8 cellular contexts compared by ENCODE assay signal in the genomic region with DNA sequence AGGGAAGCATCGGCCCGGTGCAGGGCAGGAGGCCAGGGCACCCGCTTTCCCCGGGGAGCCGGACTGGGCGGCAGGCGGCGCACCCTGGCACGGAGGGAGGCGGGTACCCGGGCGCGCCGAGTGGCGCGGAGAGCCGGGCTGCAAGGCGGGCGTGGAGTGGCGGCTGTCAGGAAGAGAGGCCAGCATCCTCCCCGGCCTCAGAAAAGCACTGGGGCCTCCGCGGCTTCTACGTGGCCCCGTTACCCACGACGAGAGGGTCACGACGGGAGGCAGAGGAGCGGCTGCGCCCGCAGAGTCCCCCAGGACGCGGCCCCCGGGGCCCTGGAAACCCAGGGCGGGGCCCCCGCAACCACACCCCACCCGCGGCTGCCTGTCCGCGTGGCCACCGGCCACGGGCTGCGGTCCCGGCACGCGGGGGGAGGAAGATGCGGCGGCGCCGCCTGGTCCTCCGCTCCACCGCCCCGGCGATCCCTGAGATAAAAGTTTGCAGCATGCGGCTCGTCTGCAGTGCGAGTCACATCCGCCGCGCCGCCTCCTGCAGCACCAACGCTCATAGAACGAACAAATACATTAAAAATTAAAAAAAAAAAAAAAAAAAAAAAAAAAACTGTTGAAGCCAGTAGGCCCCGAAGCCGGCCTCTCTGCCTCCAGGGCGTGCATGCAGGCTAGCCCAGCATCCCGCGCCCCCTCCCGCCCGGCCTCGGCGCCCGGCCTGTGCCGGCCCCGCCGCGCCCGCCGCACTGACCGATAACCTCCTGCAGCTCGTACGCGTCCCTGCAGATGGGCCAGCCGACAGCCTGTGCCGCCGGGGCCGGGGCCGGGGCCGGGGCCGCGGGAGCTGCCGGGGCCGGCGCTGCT. TPM values are rescaled to one million over a fixed set of nuclear protein-coding genes. Genes with fewer than 3 reads are reported as not detected.
DNase-seq lines count a peak whose midpoint lies in the region; ATAC-seq and FAIRE-seq lines count a peak whose summit lies in the region.

No MANE protein-coding gene starts in this region.

- H3K4me1 ChIP-seq in right cardiac atrium (ENCODE audit: control insufficient read depth, insufficient read depth, low read length): peaks cover 3% of the 10 kb centered on the region

- H3K27me3 ChIP-seq in right cardiac atrium (ENCODE audit: control insufficient read depth, insufficient read depth): no peaks in the 10 kb centered on the region

- no peaks in the 10 kb centered on the region for H3K36me3 Mint-ChIP-seq in T-helper 17 cell (ENCODE audit: low read depth)

- intact Hi-C loops in right cardiac atrium (cut with DNase I): loop anchor here in 1 of 4 donors (10.0 kb wide), 1 partner anchor 102 kb away; no protein-coding TSS in a partner anchor

- H3K27ac ChIP-seq in right cardiac atrium (ENCODE audit: low read length): peak overlapping the region; percentile 74

- H3K4me1 Mint-ChIP-seq in T-helper 17 cell: peaks cover 28% of the 10 kb centered on the region

- H3K4me3 Mint-ChIP-seq in T-helper 17 cell: peak overlapping the region; percentile 95

- FAIRE-seq in urothelium cell line (lab: Jason Lieb, UNC): no peak

- no peaks in the 10 kb centered on the region for H3K27me3 Mint-ChIP-seq in T-helper 17 cell

- under 1% methylated on average over 95 of the region's 95 CpGs for WGBS in right cardiac atrium

- H3K27ac Mint-ChIP-seq in T-helper 17 cell: peak overlapping the region; percentile 95

- ATAC-seq in GM21515 (IDR thresholded peaks at IDR 0.05; ENCODE audit: unreplicated experiment) (peak; percentile 50), T-helper 17 cell (peak; percentile 75), right cardiac atrium (peak; percentile 78 to 86)

- peak overlapping the region; percentile 99 for H3K4me3 ChIP-seq in right cardiac atrium (ENCODE audit: low read length)

- H3K9me3 ChIP-seq in T-helper 17 cell (ENCODE audit: control insufficient read depth, low read length, poor library complexity, severe bottlenecking) (no peaks in the 10 kb centered on the region), right cardiac atrium (ENCODE audit: control insufficient read depth, low read length) (no peaks in the 10 kb centered on the region)

- peak; percentile 39 for DNase-seq in DMS53 treated with DMSO at 0.1 percent for 48 hours (lab: John Stamatoyannopoulos, UW; ENCODE audit: unreplicated experiment)
- DNase-seq in HuH-7 (ENCODE audit: low spot score): peak; percentile 44
- DNase-seq in T-helper 17 cell: peak; percentile 71 to 84 (median 80)
- DNase-seq in amygdala (lab: John Stamatoyannopoulos, UW): peak in 54 of 56 donors; percentile 3 to 84 (median 66)
- peak; percentile 62 to 88 (median 86) for DNase-seq in right cardiac atrium
- DNase-seq in putamen (ENCODE audit: low spot score): peak; percentile 79
- DNase-seq in urothelium cell line (ENCODE audit: low spot score): peak; percentile 67

RNA-seq across cellular contexts. Expression of a gene that starts 0.7 kb away (rescaled TPM):
- total RNA-seq in T-helper 17 cell: 10 to 100 TPM; 24.1 to 26.1 TPM
- 10 to 100 TPM in 2 of 4 donors, 1 to 10 TPM in 2; 9.0 to 10.4 (median 10.1) TPM for total RNA-seq in right cardiac atrium
- polyA plus RNA-seq in right cardiac atrium: 10.5 TPM

Comparison
In these comparisons a context has a peak if more than half of its experiments do, and no peak if none do; other contexts are left out.
1. Peak in every context shown above with its lines: DNase-seq, ATAC-seq, H3K4me3 ChIP-seq and H3K27ac ChIP-seq.